Comparison of ENCODE assay signal across 2 cellular contexts in the genomic region with DNA sequence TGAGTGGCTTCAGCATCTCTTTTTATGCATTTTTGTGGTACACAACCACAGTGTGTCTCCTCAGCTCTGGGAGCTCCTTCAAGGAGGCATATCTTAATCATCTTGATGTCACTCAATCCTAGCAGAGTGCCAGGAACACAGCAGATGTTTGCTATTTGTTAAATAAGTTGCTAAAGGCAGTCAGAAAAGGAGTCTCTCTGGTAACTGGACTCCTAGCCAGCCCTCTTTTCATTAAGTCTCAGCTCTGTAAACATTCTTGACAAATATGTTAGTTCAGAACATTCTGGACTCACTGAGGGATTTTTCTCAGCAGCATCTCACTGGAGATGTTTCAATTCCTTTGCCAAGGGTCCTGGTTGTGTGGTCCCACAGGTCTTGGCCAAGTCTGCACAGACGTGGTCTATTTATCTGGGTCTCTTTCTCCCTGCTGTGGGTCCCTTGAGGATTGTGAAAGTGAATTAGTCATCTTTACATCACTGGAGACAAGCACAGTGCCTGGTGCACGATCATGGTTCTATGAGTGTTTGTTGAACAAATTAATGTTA.
TF ChIP-seq lines count a peak whose summit lies in the region.

No MANE protein-coding gene starts in this region.

TF ChIP-seq in liver, 16 proteins besides CTCF, POLR2A, EP300 and RAD21 (continued from another document):
- no peak for TF ChIP-seq TAF1 (conservative IDR thresholded peaks at IDR 0.05)

TF ChIP-seq in HepG2, 621 proteins besides CTCF, POLR2A, EP300 and RAD21 (continued from another document):
- TF ChIP-seq CEBPZ (IDR thresholded peaks at IDR 0.05; ENCODE audit: low read length), result no peak
